ENCODE assay signal across 8 cellular contexts in the genomic region with DNA sequence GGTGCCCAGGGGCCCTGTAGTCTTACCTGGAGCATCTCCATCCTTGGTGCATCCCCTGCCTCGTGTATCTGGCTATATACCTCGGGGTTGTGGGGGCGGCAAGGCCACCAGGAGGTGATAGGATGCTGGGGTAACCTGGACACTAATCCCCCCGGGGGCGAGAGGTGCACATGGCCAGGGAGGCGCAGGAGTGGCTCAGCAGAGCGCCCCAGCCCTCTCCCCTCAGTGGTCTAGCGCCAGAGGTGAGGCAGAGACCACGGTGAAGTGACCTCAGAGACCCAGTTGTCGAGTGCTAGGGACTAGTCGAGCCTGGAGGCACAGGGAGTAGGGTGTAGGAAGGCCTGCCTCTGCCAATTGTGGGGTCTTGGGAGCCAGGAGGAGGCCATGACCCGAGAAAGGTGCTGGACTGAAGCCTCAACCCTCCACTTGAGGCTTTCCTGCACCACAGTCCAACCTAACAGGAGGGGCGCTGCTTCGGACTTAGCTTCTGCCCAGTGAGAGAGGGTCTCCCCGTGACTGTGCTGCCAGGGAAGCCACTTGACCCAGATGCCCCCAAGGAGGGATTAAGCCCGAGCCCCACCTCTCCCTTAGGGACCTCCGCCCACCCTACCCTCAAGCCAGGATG. TPM values are rescaled to one million over a fixed set of nuclear protein-coding genes. Genes with fewer than 3 reads are reported as not detected.
DNase-seq lines count a peak whose midpoint lies in the region; ATAC-seq and TF ChIP-seq lines count a peak whose summit lies in the region.

A gene (minus strand): TSS at position 51 of the 625 bp plus-strand sequence. CDS start 10 bp downstream, at position 41.

- peaks cover 10% of the 10 kb centered on the region; the same call in 1 of the 2 replicates for H3K4me1 ChIP-seq in PC-3 (ENCODE audit: insufficient read depth, low read length)
- H3K4me1 ChIP-seq in esophagus muscularis mucosa = peaks cover 19 to 30% (median 26%) of the 10 kb centered on the region in 4 donors
- peaks cover 5% of the 10 kb centered on the region for H3K4me1 ChIP-seq in parathyroid adenoma

- no peak for TF ChIP-seq EP300 in esophagus muscularis mucosa (IDR thresholded peaks at IDR 0.05)

- H3K4me3 Mint-ChIP-seq in Calu3 (ENCODE audit: low read depth, unreplicated experiment) = peak within 1 kb of the TSS; percentile 62

- H3K36me3 Mint-ChIP-seq in Calu3 (ENCODE audit: insufficient read depth, unreplicated experiment) = peaks cover 72% of the 10 kb centered on the region

- CTCF ChIA-PET in Calu3 (lab: Charles Lee) (interaction anchor here (0.6 to 2.5 kb wide), 2 partner anchors 56 to 81 kb away, joined by 4 to 13 read pairs; no protein-coding TSS in a partner anchor), PC-3 (lab: Charles Lee) (interaction anchor here (0.5 to 1.1 kb wide), 4 partner anchors 24 to 145 kb away, joined by 3 to 9 read pairs (median 4); a partner anchor contains a TSS)

- POLR2A ChIA-PET in PC-3 (lab: Charles Lee; ENCODE audit: unreplicated experiment) = interaction anchor here (0.6 kb wide), 1 partner anchor 24 kb away, joined by 7 read pairs; no protein-coding TSS in a partner anchor

- no peak for TF ChIP-seq POLR2A in esophagus muscularis mucosa (IDR thresholded peaks at IDR 0.05; ENCODE audit: low read depth)

- H3K9me3 Mint-ChIP-seq in Calu3 (ENCODE audit: low read depth, unreplicated experiment) = no peaks in the 10 kb centered on the region

- H3K79me2 ChIP-seq in PC-3 (ENCODE audit: low read length) (no peaks in the 10 kb centered on the region), parathyroid adenoma (no peaks in the 10 kb centered on the region)

- peak; percentile 3 for ATAC-seq in PC-3

- H3K9me3 ChIP-seq in PC-3 (ENCODE audit: low read length) = no peaks in the 10 kb centered on the region
- no peaks in the 10 kb centered on the region for H3K9me3 ChIP-seq in esophagus muscularis mucosa
- H3K9me3 ChIP-seq in parathyroid adenoma (ENCODE audit: control insufficient read depth, low read length) = no peaks in the 10 kb centered on the region

- DNase-seq in Calu3 (no peak), PC-3 (no peak), esophagus muscularis mucosa (ENCODE audit: extremely low spot score) (no peak), HuH-7 (ENCODE audit: low spot score) (no peak), HK-2 (ENCODE audit: unreplicated experiment) (no peak), RPMI8226 (no peak), amygdala (lab: John Stamatoyannopoulos, UW) (no peak)

- intact Hi-C loops in Calu3 (cut with micrococcal nuclease; ENCODE audit: unreplicated experiment) (no loop called here), PC-3 (cut with micrococcal nuclease) (no loop called here), esophagus muscularis mucosa (cut with DNase I) (no loop called here)

- H3K9me2 ChIP-seq in PC-3 (replicated peaks; ENCODE audit: low read length) = no peaks in the 10 kb centered on the region

- peak within 1 kb of the TSS; percentile 77 for H3K4me2 ChIP-seq in PC-3 (ENCODE audit: low read length)
- H3K4me2 ChIP-seq in parathyroid adenoma (ENCODE audit: low read length) = peak within 1 kb of the TSS; percentile 88

- H3K27ac ChIP-seq in PC-3 (ENCODE audit: low read length) (no peak within 1 kb of the TSS), esophagus muscularis mucosa (replicated peaks in 1 of 4) (no peak within 1 kb of the TSS), parathyroid adenoma (no peak within 1 kb of the TSS)

- H3K27me3 Mint-ChIP-seq in Calu3 (ENCODE audit: unreplicated experiment) = peaks cover 26% of the 10 kb centered on the region

- H2AFZ ChIP-seq in PC-3 (ENCODE audit: low read length) (peak within 1 kb of the TSS; percentile 46), parathyroid adenoma (peak within 1 kb of the TSS; percentile 68)

- no peak within 1 kb of the TSS for H3K27ac Mint-ChIP-seq in Calu3 (ENCODE audit: unreplicated experiment)

- H3K27me3 ChIP-seq in PC-3 (ENCODE audit: low read length) (no peaks in the 10 kb centered on the region), esophagus muscularis mucosa (peaks cover 0 to 41% (median 14%) of the 10 kb centered on the region in 4 donors), parathyroid adenoma (ENCODE audit: control insufficient read depth, insufficient read depth, low read length) (no peaks in the 10 kb centered on the region)

- H3K36me3 ChIP-seq in PC-3 (ENCODE audit: low read depth, low read length) (no peaks in the 10 kb centered on the region), esophagus muscularis mucosa (peaks cover 0 to 43% (median 38%) of the 10 kb centered on the region in 4 donors), parathyroid adenoma (ENCODE audit: control insufficient read depth, insufficient read depth, low read length) (no peaks in the 10 kb centered on the region)

- H3K4me1 Mint-ChIP-seq in Calu3 (ENCODE audit: low read depth, unreplicated experiment) = peaks cover 30% of the 10 kb centered on the region

- WGBS in esophagus muscularis mucosa = 90% methylated on average over 12 of the region's 17 CpGs

- BruUV-seq in Calu3 (replicated peaks; lab: Mats Ljungman, UMichigan) (TSS peak; percentile 12), PC-3 (replicated peaks; lab: Mats Ljungman, UMichigan) (TSS peak; percentile 28)

- peak within 1 kb of the TSS; percentile 35 for H3K9ac ChIP-seq in PC-3 (ENCODE audit: low read length)
- no peak within 1 kb of the TSS for H3K9ac ChIP-seq in parathyroid adenoma

- H3F3A ChIP-seq in PC-3 (ENCODE audit: low read length, unreplicated experiment) = no peaks in the 10 kb centered on the region

- no peaks in the 10 kb centered on the region for H4K20me1 ChIP-seq in PC-3 (ENCODE audit: low read length)

- H3K4me3 ChIP-seq in PC-3 (ENCODE audit: low read length) (peak within 1 kb of the TSS; percentile 60), esophagus muscularis mucosa (peak within 1 kb of the TSS; percentile 53 to 64 (median 55)), parathyroid adenoma (ENCODE audit: low read depth, low read length) (peak within 1 kb of the TSS; percentile 52)

- no peak for TF ChIP-seq CTCF in Calu3 (IDR thresholded peaks at IDR 0.05; ENCODE audit: unreplicated experiment)
- TF ChIP-seq CTCF in PC-3 (conservative IDR thresholded peaks at IDR 0.05; ENCODE audit: low read depth, low read length) = no peak
- TF ChIP-seq CTCF in esophagus muscularis mucosa (IDR thresholded peaks at IDR 0.05) = no peak
- TF ChIP-seq CTCF in parathyroid adenoma (IDR thresholded peaks at IDR 0.05) = no peak

RNA-seq across cellular contexts. Expression of the gene that starts here (rescaled TPM):
- total RNA-seq in Calu3 (2022) (1.1 TPM in 1 of 2 replicates, not detected in the other), PC-3 (2014; rRNA removed) (not detected in 2 replicates), esophagus muscularis mucosa (not detected)

Comparison
In these comparisons a context has a peak if more than half of its experiments do, and no peak if none do; other contexts are left out.
1. Peak in ATAC-seq, H3K4me3 ChIP-seq, H3K9ac ChIP-seq and H3K4me2 ChIP-seq in PC-3; RNA of the gene not detected or under 1 TPM.